In the genomic region with DNA sequence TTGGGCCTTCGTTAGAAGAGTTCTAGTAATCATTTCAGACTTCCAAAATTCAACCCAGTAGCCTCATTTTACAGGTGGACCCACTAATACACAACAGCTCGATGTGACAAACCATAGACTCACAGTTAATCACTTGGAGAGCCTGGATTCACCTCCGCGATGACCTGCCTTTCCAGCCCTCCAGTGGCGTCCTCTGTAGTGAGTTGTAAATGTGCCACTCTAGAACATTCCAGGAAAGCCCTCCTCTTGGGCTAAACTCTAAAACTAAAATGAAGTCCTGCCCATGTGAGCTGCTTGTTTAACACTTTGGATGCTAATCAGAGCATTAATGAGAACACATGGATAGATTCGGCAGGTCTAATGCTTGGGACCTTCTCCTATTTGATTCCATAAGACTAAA, we compare ENCODE assay signal across 10 cellular contexts.
DNase-seq lines count a peak whose midpoint lies in the region; ATAC-seq and TF ChIP-seq lines count a peak whose summit lies in the region.
"Had no signal": no experiment of that assay in that cellular context is flagged by ENCODE, and none has a peak within 500 bp of the region (broad histone marks: within the 10 kb centered on the region; RNA-seq: fewer than 3 reads in every experiment).

No MANE protein-coding gene starts in this region.

- POLR2A ChIA-PET in HEK293 (lab: Yijun Ruan, JAX): interaction anchor here (0.7 to 2.1 kb wide), 3 partner anchors 22 to 140 kb away, joined by 3 to 50 read pairs (median 3); a partner anchor contains a TSS

- DNase-seq in left kidney (ENCODE audit: low read depth, low spot score): peak; percentile 60
- DNase-seq in NCI-H526 (lab: John Stamatoyannopoulos, UW): no peak
- no peak for DNase-seq in SW 1271 (lab: John Stamatoyannopoulos, UW)
- no peak for DNase-seq in NCI-H2029 (lab: John Stamatoyannopoulos, UW)
- DNase-seq: GF-D8, NCI-H1436 had no signal

- no peak for TF ChIP-seq CTCF in HEK293 (tag by site-specific recombination; IDR thresholded peaks at IDR 0.05)
- no peak for TF ChIP-seq CTCF in VCaP (conservative IDR thresholded peaks at IDR 0.05)

- H3K4me3 Mint-ChIP-seq in stimulated activated memory B cell treated with anti-CD40 and anti-IgM and Interleukin-4, amounts not matched to agents 10 μg/mL and 1 μg/mL and 100 μg/mL, for 72 hours: no peak overlapping the region

- H3K9me3 Mint-ChIP-seq in stimulated activated memory B cell treated with anti-CD40 and anti-IgM and Interleukin-4, amounts not matched to agents 10 μg/mL and 1 μg/mL and 100 μg/mL, for 72 hours: no peaks in the 10 kb centered on the region

- peaks cover 41% of the 10 kb centered on the region for H3K36me3 Mint-ChIP-seq in stimulated activated memory B cell treated with anti-CD40 and anti-IgM and Interleukin-4, amounts not matched to agents 10 μg/mL and 1 μg/mL and 100 μg/mL, for 72 hours

- peak overlapping the region; percentile 68 for H3K27ac Mint-ChIP-seq in stimulated activated memory B cell treated with anti-CD40 and anti-IgM and Interleukin-4, amounts not matched to agents 10 μg/mL and 1 μg/mL and 100 μg/mL, for 72 hours

- H3K4me1 Mint-ChIP-seq in stimulated activated memory B cell treated with anti-CD40 and anti-IgM and Interleukin-4, amounts not matched to agents 10 μg/mL and 1 μg/mL and 100 μg/mL, for 72 hours: peaks cover 59% of the 10 kb centered on the region

- H3K36me3 ChIP-seq in HEK293 (ENCODE audit: control insufficient read depth in 2 of 2, insufficient read depth in 1 of 2, low read length in 2 of 2): peaks cover 0 to 20% of the 10 kb centered on the region in 2 experiments; a peak in 1 of 3 replicates

- no peaks in the 10 kb centered on the region for H3K9me3 ChIP-seq in HEK293 (ENCODE audit: control insufficient read depth, insufficient read depth, low read depth, low read length)

- peak overlapping the region; percentile 73; the same call in 1 of the 2 replicates for H3K27ac ChIP-seq in HEK293 (ENCODE audit: extremely low read depth, low read depth, low read length)
- H3K27ac ChIP-seq in VCaP: peak overlapping the region; percentile 96

- H3K4me3 ChIP-seq in HEK293 (ENCODE audit: low read depth, low read length): no peak overlapping the region

- H3K4me1 ChIP-seq in HEK293 (ENCODE audit: control insufficient read depth, insufficient read depth, low read length): peaks cover 32% of the 10 kb centered on the region

- CTCF ChIA-PET in HEK293 (lab: Yijun Ruan, JAX): interaction anchor here (1.2 to 3.1 kb wide), 2 partner anchors 141 to 164 kb away, joined by 3 to 15 read pairs; a partner anchor contains a TSS

- H3K27me3 Mint-ChIP-seq in stimulated activated memory B cell treated with anti-CD40 and anti-IgM and Interleukin-4, amounts not matched to agents 10 μg/mL and 1 μg/mL and 100 μg/mL, for 72 hours: no peaks in the 10 kb centered on the region

- ATAC-seq in stimulated activated memory B cell treated with anti-CD40 and anti-IgM and Interleukin-4, amounts not matched to agents 10 μg/mL and 1 μg/mL and 100 μg/mL, for 72 hours: no peak
- ATAC-seq in GM21786 (IDR thresholded peaks at IDR 0.05; ENCODE audit: unreplicated experiment): no peak

TF ChIP-seq in HEK293, 187 proteins besides CTCF, POLR2A, EP300 and RAD21:
- TF ChIP-seq, protein P1, sequence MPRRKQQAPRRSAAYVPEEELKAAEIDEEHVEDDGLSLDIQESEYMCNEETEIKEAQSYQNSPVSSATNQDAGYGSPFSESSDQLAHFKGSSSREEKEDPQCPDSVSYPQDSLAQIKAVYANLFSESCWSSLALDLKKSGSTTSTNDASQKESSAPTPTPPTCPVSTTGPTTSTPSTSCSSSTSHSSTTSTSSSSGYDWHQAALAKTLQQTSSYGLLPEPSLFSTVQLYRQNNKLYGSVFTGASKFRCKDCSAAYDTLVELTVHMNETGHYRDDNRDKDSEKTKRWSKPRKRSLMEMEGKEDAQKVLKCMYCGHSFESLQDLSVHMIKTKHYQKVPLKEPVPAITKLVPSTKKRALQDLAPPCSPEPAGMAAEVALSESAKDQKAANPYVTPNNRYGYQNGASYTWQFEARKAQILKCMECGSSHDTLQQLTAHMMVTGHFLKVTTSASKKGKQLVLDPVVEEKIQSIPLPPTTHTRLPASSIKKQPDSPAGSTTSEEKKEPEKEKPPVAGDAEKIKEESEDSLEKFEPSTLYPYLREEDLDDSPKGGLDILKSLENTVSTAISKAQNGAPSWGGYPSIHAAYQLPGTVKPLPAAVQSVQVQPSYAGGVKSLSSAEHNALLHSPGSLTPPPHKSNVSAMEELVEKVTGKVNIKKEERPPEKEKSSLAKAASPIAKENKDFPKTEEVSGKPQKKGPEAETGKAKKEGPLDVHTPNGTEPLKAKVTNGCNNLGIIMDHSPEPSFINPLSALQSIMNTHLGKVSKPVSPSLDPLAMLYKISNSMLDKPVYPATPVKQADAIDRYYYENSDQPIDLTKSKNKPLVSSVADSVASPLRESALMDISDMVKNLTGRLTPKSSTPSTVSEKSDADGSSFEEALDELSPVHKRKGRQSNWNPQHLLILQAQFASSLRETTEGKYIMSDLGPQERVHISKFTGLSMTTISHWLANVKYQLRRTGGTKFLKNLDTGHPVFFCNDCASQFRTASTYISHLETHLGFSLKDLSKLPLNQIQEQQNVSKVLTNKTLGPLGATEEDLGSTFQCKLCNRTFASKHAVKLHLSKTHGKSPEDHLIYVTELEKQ (tag by site-specific recombination; IDR thresholded peaks at IDR 0.05; ENCODE audit: borderline replicate concordance): no peak
- no peak for TF ChIP-seq ZFP69B (tag by site-specific recombination; IDR thresholded peaks at IDR 0.05)
- TF ChIP-seq, protein P2, sequence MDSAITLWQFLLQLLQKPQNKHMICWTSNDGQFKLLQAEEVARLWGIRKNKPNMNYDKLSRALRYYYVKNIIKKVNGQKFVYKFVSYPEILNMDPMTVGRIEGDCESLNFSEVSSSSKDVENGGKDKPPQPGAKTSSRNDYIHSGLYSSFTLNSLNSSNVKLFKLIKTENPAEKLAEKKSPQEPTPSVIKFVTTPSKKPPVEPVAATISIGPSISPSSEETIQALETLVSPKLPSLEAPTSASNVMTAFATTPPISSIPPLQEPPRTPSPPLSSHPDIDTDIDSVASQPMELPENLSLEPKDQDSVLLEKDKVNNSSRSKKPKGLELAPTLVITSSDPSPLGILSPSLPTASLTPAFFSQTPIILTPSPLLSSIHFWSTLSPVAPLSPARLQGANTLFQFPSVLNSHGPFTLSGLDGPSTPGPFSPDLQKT (IDR thresholded peaks at IDR 0.05; ENCODE audit: borderline replicate concordance, low read depth, low read length): no peak
- TF ChIP-seq REPIN1 (tag by site-specific recombination; IDR thresholded peaks at IDR 0.05; ENCODE audit: low read depth): no peak
- no peak for TF ChIP-seq MZF1 (tag by site-specific recombination; IDR thresholded peaks at IDR 0.05; ENCODE audit: borderline replicate concordance)
- no peak for TF ChIP-seq ZNF211 (tag by site-specific recombination; IDR thresholded peaks at IDR 0.05; ENCODE audit: low read depth)
- no peak for TF ChIP-seq ZNF670 (tag by site-specific recombination; IDR thresholded peaks at IDR 0.05; ENCODE audit: low read depth)
- TF ChIP-seq ZNF48 (tag by site-specific recombination; IDR thresholded peaks at IDR 0.05): no peak
- TF ChIP-seq, protein P3, sequence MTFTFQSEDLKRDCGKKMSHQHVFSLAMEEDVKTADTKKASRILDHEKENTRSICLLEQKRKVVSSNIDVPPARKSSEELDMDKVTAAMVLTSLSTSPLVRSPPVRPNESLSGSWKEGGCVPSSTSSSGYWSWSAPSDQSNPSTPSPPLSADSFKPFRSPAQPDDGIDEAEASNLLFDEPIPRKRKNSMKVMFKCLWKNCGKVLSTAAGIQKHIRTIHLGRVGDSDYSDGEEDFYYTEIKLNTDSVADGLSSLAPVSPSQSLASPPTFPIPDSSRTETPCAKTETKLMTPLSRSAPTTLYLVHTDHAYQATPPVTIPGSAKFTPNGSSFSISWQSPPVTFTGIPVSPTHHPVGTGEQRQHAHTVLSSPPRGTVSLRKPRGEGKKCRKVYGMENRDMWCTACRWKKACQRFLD (tag by site-specific recombination; IDR thresholded peaks at IDR 0.05): no peak
- no peak for TF ChIP-seq ZNF560 (tag by site-specific recombination; IDR thresholded peaks at IDR 0.05; ENCODE audit: borderline replicate concordance)
- no peak for TF ChIP-seq ZNF140 (tag by site-specific recombination; IDR thresholded peaks at IDR 0.05)
- TF ChIP-seq GFI1B (tag by site-specific recombination; IDR thresholded peaks at IDR 0.05): no peak
- no peak for TF ChIP-seq ZNF114 (tag by site-specific recombination; IDR thresholded peaks at IDR 0.05)
- TF ChIP-seq ZSCAN30 (tag by site-specific recombination; IDR thresholded peaks at IDR 0.05): no peak
- no peak for TF ChIP-seq ZNF514 (tag by site-specific recombination; IDR thresholded peaks at IDR 0.05)
- TF ChIP-seq IKZF3 (tag by site-specific recombination; IDR thresholded peaks at IDR 0.05): no peak
- TF ChIP-seq, protein P4, sequence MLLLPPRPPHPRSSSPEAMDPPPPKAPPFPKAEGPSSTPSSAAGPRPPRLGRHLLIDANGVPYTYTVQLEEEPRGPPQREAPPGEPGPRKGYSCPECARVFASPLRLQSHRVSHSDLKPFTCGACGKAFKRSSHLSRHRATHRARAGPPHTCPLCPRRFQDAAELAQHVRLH (tag by site-specific recombination; IDR thresholded peaks at IDR 0.05): no peak
TF ChIP-seq in HEK293: peak in this region for 0.
